8 cellular contexts compared by ENCODE assay signal in the genomic region with DNA sequence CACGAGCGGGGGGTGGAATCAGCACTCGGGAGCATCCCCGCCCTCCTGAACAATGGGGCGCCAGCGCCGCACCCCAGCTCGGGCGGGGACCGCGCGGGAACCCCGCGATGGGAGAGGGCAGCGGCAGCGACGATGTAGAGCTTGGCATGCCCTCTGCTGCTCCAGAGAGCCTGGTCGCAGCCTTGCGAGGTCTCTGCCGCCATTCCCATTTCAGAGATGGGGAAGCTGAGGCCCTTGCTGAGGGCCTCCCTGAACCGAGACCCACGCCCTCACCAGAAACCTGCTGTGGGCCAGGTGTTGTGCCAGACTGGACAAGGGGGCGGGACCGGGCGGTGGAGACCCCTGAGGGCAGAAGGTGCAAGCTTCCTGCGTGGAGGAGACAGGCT. TPM values are rescaled to one million over a fixed set of nuclear protein-coding genes. Genes with fewer than 3 reads are reported as not detected.
DNase-seq lines count a peak whose midpoint lies in the region; ATAC-seq, FAIRE-seq and TF ChIP-seq lines count a peak whose summit lies in the region.

No MANE protein-coding gene starts in this region.

- TF ChIP-seq POLR2A in NB4 (IDR thresholded peaks at IDR 0.05; ENCODE audit: extremely low read depth, insufficient read length) (no peak), ovary (IDR thresholded peaks at IDR 0.05) (no peak)

- H3K27me3 ChIP-seq in ovary, result no peaks in the 10 kb centered on the region

- H3K27ac Mint-ChIP-seq in activated CD8-positive, alpha-beta memory T cell treated with anti-CD3 and anti-CD28 coated beads, Interleukin-2, amount 10 ng/mL, durations not matched to agents 7 days and 5 days, result peak overlapping the region; percentile 49

- no peak for FAIRE-seq in frontal cortex (lab: Jason Lieb, UNC)

- no peak for TF ChIP-seq EP300 in ovary (IDR thresholded peaks at IDR 0.05)

- H3K4me3 ChIP-seq in NB4 (ENCODE audit: low read depth, low read length), result peak overlapping the region; percentile 50
- peak overlapping the region; percentile 53 for H3K4me3 ChIP-seq in epithelial cell of esophagus (ENCODE audit: low read length)
- H3K4me3 ChIP-seq in ovary, result peak overlapping the region; percentile 78

- H3K36me3 Mint-ChIP-seq in activated CD8-positive, alpha-beta memory T cell treated with anti-CD3 and anti-CD28 coated beads, Interleukin-2, amount 10 ng/mL, durations not matched to agents 7 days and 5 days, result no peaks in the 10 kb centered on the region

- TF ChIP-seq CTCF in NB4 (IDR thresholded peaks at IDR 0.05; ENCODE audit: low read depth, low read length) (no peak), epithelial cell of esophagus (IDR thresholded peaks at IDR 0.05; ENCODE audit: insufficient read depth, low read depth, low read length, missing control alignments) (no peak), ovary (IDR thresholded peaks at IDR 0.05) (no peak)

- H3K4me3 Mint-ChIP-seq in activated CD8-positive, alpha-beta memory T cell treated with anti-CD3 and anti-CD28 coated beads, Interleukin-2, amount 10 ng/mL, durations not matched to agents 7 days and 5 days, result peak overlapping the region; percentile 78

- no peak for ATAC-seq in activated CD8-positive, alpha-beta memory T cell treated with anti-CD3 and anti-CD28 coated beads, Interleukin-2, amount 10 ng/mL, durations not matched to agents 7 days and 5 days

- intact Hi-C loops in ovary (cut with DNase I), result loop anchor here in 2 of 4 donors (10.0 kb wide), 1 partner anchor 90 kb away; no protein-coding TSS in a partner anchor

- H3K9me3 Mint-ChIP-seq in activated CD8-positive, alpha-beta memory T cell treated with anti-CD3 and anti-CD28 coated beads, Interleukin-2, amount 10 ng/mL, durations not matched to agents 7 days and 5 days (ENCODE audit: low read depth), result no peaks in the 10 kb centered on the region

- no peaks in the 10 kb centered on the region for H3K9me3 ChIP-seq in ovary

- no peaks in the 10 kb centered on the region for H3K27me3 Mint-ChIP-seq in activated CD8-positive, alpha-beta memory T cell treated with anti-CD3 and anti-CD28 coated beads, Interleukin-2, amount 10 ng/mL, durations not matched to agents 7 days and 5 days

- CTCF ChIA-PET in activated CD8-positive, alpha-beta memory T cell treated with anti-CD3 and anti-CD28 coated beads, Interleukin-2, amount 10 ng/mL, durations not matched to agents 7 days and 5 days (lab: Charles Lee), result interaction anchor here (0.7 to 1.5 kb wide), 7 partner anchors 8 to 110 kb away, joined by 3 to 8 read pairs (median 3); no protein-coding TSS in a partner anchor

- H3K4me1 ChIP-seq in ovary (ENCODE audit: insufficient read depth), result peaks cover 5% of the 10 kb centered on the region

- 1 to 5% (median 4%) methylated on average over 18 to 26 of the region's 26 CpGs for WGBS in ovary, 3 donors

- H3K27ac ChIP-seq in ovary, result peak overlapping the region; percentile 80 to 81

- DNase-seq in activated CD8-positive, alpha-beta memory T cell treated with anti-CD3 and anti-CD28 coated beads, Interleukin-2, amount 10 ng/mL, durations not matched to agents 7 days and 5 days, result no peak
- DNase-seq in activated CD8-positive, alpha-beta memory T cell treated with anti-CD3 and anti-CD28 coated beads, Interleukin-2, amount 50 U/mL, for 4 hours, result no peak
- no peak for DNase-seq in NB4 (ENCODE audit: low read depth)
- DNase-seq in epithelial cell of esophagus (ENCODE audit: low read depth), result peak; percentile 14
- DNase-seq in ovary, result peak in 3 of 5 donors; percentile 35 to 69 (median 41)
- no peak for DNase-seq in frontal cortex (ENCODE audit: low spot score in 2 of 2)
- DNase-seq in NCI-H510A treated with DMSO at 0.1 percent for 48 hours (lab: John Stamatoyannopoulos, UW), result no peak
- no peak for DNase-seq in NCI-H226

- H3K4me1 Mint-ChIP-seq in activated CD8-positive, alpha-beta memory T cell treated with anti-CD3 and anti-CD28 coated beads, Interleukin-2, amount 10 ng/mL, durations not matched to agents 7 days and 5 days, result peaks cover 36% of the 10 kb centered on the region

- no peaks in the 10 kb centered on the region for H3K36me3 ChIP-seq in ovary

RNA-seq across cellular contexts. Expression of a gene that starts 0.6 kb away (rescaled TPM):
- 1 to 10 TPM; 6.4 to 6.7 TPM for total RNA-seq in activated CD8-positive, alpha-beta memory T cell treated with anti-CD3 and anti-CD28 coated beads, Interleukin-2, amount 10 ng/mL, durations not matched to agents 7 days and 5 days
- 10 to 100 TPM; 12.6 to 20.8 (median 14.6) TPM for total RNA-seq in ovary
- 10 to 100 TPM in 1 of 2 donors, 1 to 10 TPM in 1; 9.9 to 27.3 TPM for polyA plus RNA-seq in ovary
- 59.5 TPM for total RNA-seq in frontal cortex

Comparison
In these comparisons a context has a peak if more than half of its experiments do, and no peak if none do; other contexts are left out.
1. DNase-seq: peak in epithelial cell of esophagus (single experiment) and ovary (3 of 5); none in activated CD8-positive, alpha-beta memory T cell treated with anti-CD3 and anti-CD28 coated beads, Interleukin-2, amount 10 ng/mL, durations not matched to agents 7 days and 5 days (single experiment), activated CD8-positive, alpha-beta memory T cell treated with anti-CD3 and anti-CD28 coated beads, Interleukin-2, amount 50 U/mL, for 4 hours (single experiment), NB4 (single experiment), frontal cortex (0 of 2), NCI-H510A treated with DMSO at 0.1 percent for 48 hours (single experiment) and NCI-H226 (single experiment).
2. Peak in every context shown above with its lines, with median percentiles within 50 percentile points of each other: H3K4me3 ChIP-seq.